In the genomic region with DNA sequence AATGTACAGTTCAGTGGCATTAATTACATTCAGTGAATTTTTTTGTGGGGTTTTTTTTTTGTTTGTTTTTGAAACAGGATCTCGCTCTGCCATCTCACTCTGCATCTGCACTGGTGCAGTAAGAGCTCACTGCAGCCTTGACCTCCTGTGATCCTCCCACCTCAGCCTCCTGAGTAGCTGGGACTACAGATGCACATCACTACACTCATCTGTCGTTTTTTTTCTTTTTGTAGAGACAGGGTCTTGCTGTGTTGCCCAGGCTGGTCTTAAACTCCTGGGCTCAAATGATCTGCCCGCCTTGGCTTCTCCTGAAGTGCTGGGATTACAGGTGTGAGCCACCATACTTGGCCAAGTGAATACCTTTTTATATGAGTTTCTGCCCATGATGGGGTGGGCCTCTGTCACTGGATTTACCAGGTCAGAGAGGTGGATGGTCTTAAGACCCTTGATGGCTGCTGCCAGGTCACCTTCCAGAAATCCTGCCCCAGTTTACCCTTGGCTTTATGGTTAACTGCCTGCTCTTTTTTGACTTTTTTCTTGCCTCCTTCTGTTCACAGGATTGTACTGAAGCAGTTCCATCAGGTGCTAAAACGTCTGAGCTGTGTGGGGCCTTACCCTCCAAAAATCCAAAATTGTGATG, we compare ENCODE assay signal across 1 cellular context.
TF ChIP-seq lines count a peak whose summit lies in the region.

No MANE protein-coding gene starts in this region.

TF ChIP-seq in IMR-90, 13 proteins besides CTCF, POLR2A, EP300 and RAD21:
- TF ChIP-seq MAFK (IDR thresholded peaks at IDR 0.05; ENCODE audit: low read depth, low read length), result no peak
- no peak for TF ChIP-seq MAZ (IDR thresholded peaks at IDR 0.05; ENCODE audit: borderline replicate concordance, low read depth, low read length)
- TF ChIP-seq MXI1 (IDR thresholded peaks at IDR 0.05; ENCODE audit: borderline replicate concordance, low read depth, low read length), result no peak
- no peak for TF ChIP-seq FOS (IDR thresholded peaks at IDR 0.05; ENCODE audit: low read depth, low read length)
- no peak for TF ChIP-seq NFE2L2 (IDR thresholded peaks at IDR 0.05; ENCODE audit: low read depth, low read length)
- TF ChIP-seq BHLHE40 (IDR thresholded peaks at IDR 0.05; ENCODE audit: low read depth, low read length), result no peak
- TF ChIP-seq RFX5 (IDR thresholded peaks at IDR 0.05; ENCODE audit: low read depth, low read length), result no peak
- no peak for TF ChIP-seq SMC3 (IDR thresholded peaks at IDR 0.05; ENCODE audit: low read depth, low read length)
- no peak for TF ChIP-seq CEBPB (IDR thresholded peaks at IDR 0.05; ENCODE audit: low read depth, low read length)
- TF ChIP-seq CHD1 (IDR thresholded peaks at IDR 0.05; ENCODE audit: low read depth, low read length), result no peak
- TF ChIP-seq RCOR1 (IDR thresholded peaks at IDR 0.05; ENCODE audit: insufficient replicate concordance, low read length), result no peak
- TF ChIP-seq, protein P1, sequence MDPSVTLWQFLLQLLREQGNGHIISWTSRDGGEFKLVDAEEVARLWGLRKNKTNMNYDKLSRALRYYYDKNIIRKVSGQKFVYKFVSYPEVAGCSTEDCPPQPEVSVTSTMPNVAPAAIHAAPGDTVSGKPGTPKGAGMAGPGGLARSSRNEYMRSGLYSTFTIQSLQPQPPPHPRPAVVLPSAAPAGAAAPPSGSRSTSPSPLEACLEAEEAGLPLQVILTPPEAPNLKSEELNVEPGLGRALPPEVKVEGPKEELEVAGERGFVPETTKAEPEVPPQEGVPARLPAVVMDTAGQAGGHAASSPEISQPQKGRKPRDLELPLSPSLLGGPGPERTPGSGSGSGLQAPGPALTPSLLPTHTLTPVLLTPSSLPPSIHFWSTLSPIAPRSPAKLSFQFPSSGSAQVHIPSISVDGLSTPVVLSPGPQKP (IDR thresholded peaks at IDR 0.05; ENCODE audit: borderline replicate concordance, low read depth, low read length), result no peak
- TF ChIP-seq, protein P2, sequence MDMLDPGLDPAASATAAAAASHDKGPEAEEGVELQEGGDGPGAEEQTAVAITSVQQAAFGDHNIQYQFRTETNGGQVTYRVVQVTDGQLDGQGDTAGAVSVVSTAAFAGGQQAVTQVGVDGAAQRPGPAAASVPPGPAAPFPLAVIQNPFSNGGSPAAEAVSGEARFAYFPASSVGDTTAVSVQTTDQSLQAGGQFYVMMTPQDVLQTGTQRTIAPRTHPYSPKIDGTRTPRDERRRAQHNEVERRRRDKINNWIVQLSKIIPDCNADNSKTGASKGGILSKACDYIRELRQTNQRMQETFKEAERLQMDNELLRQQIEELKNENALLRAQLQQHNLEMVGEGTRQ (IDR thresholded peaks at IDR 0.05; ENCODE audit: low read depth, low read length), result no peak
